ENCODE assay signal across 1 cellular context in the genomic region with DNA sequence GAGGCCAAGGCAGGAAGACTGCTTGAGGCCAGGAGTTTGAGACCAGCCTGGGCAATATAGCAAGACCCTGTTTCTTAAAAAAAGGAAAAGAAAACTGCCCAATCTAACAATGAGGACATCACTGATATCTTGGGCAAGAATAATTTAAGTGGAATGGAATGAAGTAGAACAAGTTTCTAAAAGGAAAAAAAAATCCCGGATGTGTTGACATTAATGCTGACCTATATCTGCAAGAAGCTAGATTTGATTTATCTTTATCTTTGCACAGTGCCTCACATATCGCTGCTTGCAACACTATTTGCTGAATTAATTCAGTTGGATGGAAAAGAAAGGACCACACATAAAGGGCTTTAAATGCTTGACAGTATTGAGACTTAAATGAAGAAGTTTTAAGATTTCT.
TF ChIP-seq lines count a peak whose summit lies in the region.

No MANE protein-coding gene starts in this region.

TF ChIP-seq in IMR-90, 13 proteins besides CTCF, POLR2A, EP300 and RAD21 (continued from another document):
- TF ChIP-seq MAZ (IDR thresholded peaks at IDR 0.05; ENCODE audit: borderline replicate concordance, low read depth, low read length) (no peak), CHD1 (IDR thresholded peaks at IDR 0.05; ENCODE audit: low read depth, low read length) (no peak)
